ENCODE assay signal across 12 cellular contexts in the genomic region with DNA sequence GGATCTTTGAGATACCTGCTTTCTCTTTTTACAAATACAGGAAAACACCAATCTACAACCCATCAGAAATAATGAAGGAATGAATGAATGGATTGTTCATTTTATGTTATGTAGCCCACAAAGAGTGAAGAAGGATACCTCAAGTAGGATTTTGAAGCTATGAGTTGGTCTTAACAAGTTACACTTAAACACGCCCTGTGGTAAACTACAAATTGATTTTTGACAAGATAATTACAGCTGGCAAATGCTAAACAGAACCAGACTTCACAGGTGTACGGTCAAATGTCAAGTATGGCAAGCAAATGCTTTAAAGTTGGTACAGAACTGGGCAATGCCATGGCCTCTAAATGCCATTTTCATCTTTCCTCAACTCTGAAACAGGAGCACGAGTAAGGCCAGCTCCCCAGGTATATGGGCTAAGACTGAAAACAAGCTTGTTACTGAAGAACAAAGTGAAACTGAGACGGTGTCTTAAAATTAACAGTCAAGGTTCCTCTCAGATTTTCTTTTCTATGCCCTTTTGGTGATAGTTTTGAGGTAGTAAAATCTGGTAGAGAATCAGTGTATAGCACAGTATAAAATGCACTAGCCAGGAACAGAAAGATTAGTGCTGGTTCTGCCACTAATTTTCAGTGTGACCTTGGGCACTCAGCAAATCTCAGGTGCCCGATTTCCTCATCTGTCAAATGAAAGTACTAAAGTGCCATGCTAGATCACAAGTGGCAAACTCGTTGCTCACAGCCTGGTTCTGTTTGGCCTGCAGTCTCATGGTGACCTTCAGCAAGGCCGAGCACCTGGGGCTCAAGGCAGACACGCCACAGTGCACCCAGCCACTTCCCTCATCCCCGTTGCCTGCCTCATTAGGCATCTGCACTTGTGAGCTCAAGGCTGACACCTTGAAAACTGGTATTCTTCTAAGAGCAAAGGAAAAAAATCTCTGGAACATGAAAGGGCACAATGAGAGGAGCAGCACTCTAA. TPM values are rescaled to one million over a fixed set of nuclear protein-coding genes. Genes with fewer than 3 reads are reported as not detected.
DNase-seq lines count a peak whose midpoint lies in the region; ATAC-seq and TF ChIP-seq lines count a peak whose summit lies in the region.
"Had no signal": no experiment of that assay in that cellular context is flagged by ENCODE, and none has a peak within 500 bp of the region (broad histone marks: within the 10 kb centered on the region; RNA-seq: fewer than 3 reads in every experiment).

No MANE protein-coding gene starts in this region.

- no peak for TF ChIP-seq CTCF in nephron progenitor cell (IDR thresholded peaks at IDR 0.05)
- no peak for TF ChIP-seq CTCF in HFFc6 (IDR thresholded peaks at IDR 0.05)

- peak overlapping the region; percentile 69 for H3K4me3 Mint-ChIP-seq in activated CD8-positive, alpha-beta memory T cell treated with anti-CD3 and anti-CD28 coated beads, Interleukin-2, amount 10 ng/mL, durations not matched to agents 7 days and 5 days
- H3K4me3 Mint-ChIP-seq in activated CD4-positive, alpha-beta memory T cell treated with anti-CD3 and anti-CD28 coated beads for 36 hours: peak overlapping the region; percentile 54
- H3K4me3 Mint-ChIP-seq in nephron progenitor cell: no peak overlapping the region
- no peak overlapping the region for H3K4me3 Mint-ChIP-seq in HFFc6
- H3K4me3 Mint-ChIP-seq: brain, WTC11 had no signal

- POLR2A ChIA-PET in activated CD4-positive, alpha-beta memory T cell treated with anti-CD3 and anti-CD28 coated beads for 36 hours (lab: Charles Lee): interaction anchor here (1.0 to 1.5 kb wide), 3 partner anchors 9 to 61 kb away, joined by 3 to 17 read pairs (median 4); a partner anchor contains a TSS

- ATAC-seq in activated CD8-positive, alpha-beta memory T cell treated with anti-CD3 and anti-CD28 coated beads, Interleukin-2, amount 10 ng/mL, durations not matched to agents 7 days and 5 days: peak; percentile 43
- ATAC-seq in HG02852 (IDR thresholded peaks at IDR 0.05; ENCODE audit: unreplicated experiment): peak; percentile 65
- ATAC-seq: WTC11 had no signal

- H3K27ac Mint-ChIP-seq in activated CD8-positive, alpha-beta memory T cell treated with anti-CD3 and anti-CD28 coated beads, Interleukin-2, amount 10 ng/mL, durations not matched to agents 7 days and 5 days: peak overlapping the region; percentile 87
- H3K27ac Mint-ChIP-seq in activated CD4-positive, alpha-beta memory T cell treated with anti-CD3 and anti-CD28 coated beads for 36 hours: peak overlapping the region; percentile 83
- no peak overlapping the region for H3K27ac Mint-ChIP-seq in nephron progenitor cell
- no peak overlapping the region for H3K27ac Mint-ChIP-seq in HFFc6
- H3K27ac Mint-ChIP-seq: brain, WTC11 had no signal

- CTCF ChIA-PET in activated CD8-positive, alpha-beta memory T cell treated with anti-CD3 and anti-CD28 coated beads, Interleukin-2, amount 10 ng/mL, durations not matched to agents 7 days and 5 days (lab: Charles Lee): interaction anchor here (0.9 to 2.0 kb wide), 3 partner anchors 9 to 19 kb away, joined by 5 to 16 read pairs (median 6); a partner anchor contains a TSS
- CTCF ChIA-PET in activated CD4-positive, alpha-beta memory T cell treated with anti-CD3 and anti-CD28 coated beads for 36 hours (lab: Charles Lee): interaction anchor here (0.7 to 1.4 kb wide), 2 partner anchors 19 to 46 kb away, joined by 3 to 4 read pairs; no protein-coding TSS in a partner anchor

- peaks cover 44% of the 10 kb centered on the region for H3K4me1 Mint-ChIP-seq in activated CD8-positive, alpha-beta memory T cell treated with anti-CD3 and anti-CD28 coated beads, Interleukin-2, amount 10 ng/mL, durations not matched to agents 7 days and 5 days
- H3K4me1 Mint-ChIP-seq in activated CD4-positive, alpha-beta memory T cell treated with anti-CD3 and anti-CD28 coated beads for 36 hours (ENCODE audit: low read depth): peaks cover 49% of the 10 kb centered on the region
- peaks cover 20% of the 10 kb centered on the region for H3K4me1 Mint-ChIP-seq in nephron progenitor cell
- peaks cover 42% of the 10 kb centered on the region for H3K4me1 Mint-ChIP-seq in HFFc6 (ENCODE audit: low read depth)
- H3K4me1 Mint-ChIP-seq: brain had no signal

- no peak for DNase-seq in activated CD8-positive, alpha-beta memory T cell treated with anti-CD3 and anti-CD28 coated beads, Interleukin-2, amount 10 ng/mL, durations not matched to agents 7 days and 5 days
- no peak for DNase-seq in activated CD8-positive, alpha-beta memory T cell treated with anti-CD3 and anti-CD28 coated beads for 24 hours
- no peak for DNase-seq in activated CD4-positive, alpha-beta memory T cell treated with anti-CD3 and anti-CD28 coated beads for 36 hours
- DNase-seq in nephron progenitor cell (peak; percentile 10), AML-193 (lab: John Stamatoyannopoulos, UW) (no peak), HFFc6 (no peak), nucleus accumbens (lab: John Stamatoyannopoulos, UW) (no peak)
- DNase-seq: midbrain, NCI-H774 had no signal

- intact Hi-C loops in activated CD4-positive, alpha-beta memory T cell treated with anti-CD3 and anti-CD28 coated beads for 36 hours (cut with micrococcal nuclease): loop anchor here (5.0 kb wide), 3 partner anchors 37 to 333 kb away; a partner anchor contains a TSS

- no peaks in the 10 kb centered on the region for H3K9me3 Mint-ChIP-seq in activated CD8-positive, alpha-beta memory T cell treated with anti-CD3 and anti-CD28 coated beads, Interleukin-2, amount 10 ng/mL, durations not matched to agents 7 days and 5 days (ENCODE audit: low read depth)
- H3K9me3 Mint-ChIP-seq in activated CD4-positive, alpha-beta memory T cell treated with anti-CD3 and anti-CD28 coated beads for 36 hours: no peaks in the 10 kb centered on the region
- H3K9me3 Mint-ChIP-seq in nephron progenitor cell (no peaks in the 10 kb centered on the region), HFFc6 (no peaks in the 10 kb centered on the region)
- H3K9me3 Mint-ChIP-seq: brain, WTC11 had no signal

- peaks cover 53% of the 10 kb centered on the region for H3K36me3 Mint-ChIP-seq in activated CD8-positive, alpha-beta memory T cell treated with anti-CD3 and anti-CD28 coated beads, Interleukin-2, amount 10 ng/mL, durations not matched to agents 7 days and 5 days
- H3K36me3 Mint-ChIP-seq in activated CD4-positive, alpha-beta memory T cell treated with anti-CD3 and anti-CD28 coated beads for 36 hours: peaks cover 62% of the 10 kb centered on the region
- peaks cover 66% of the 10 kb centered on the region for H3K36me3 Mint-ChIP-seq in nephron progenitor cell (ENCODE audit: low read depth)
- H3K36me3 Mint-ChIP-seq in HFFc6 (ENCODE audit: low read depth): peaks cover 43% of the 10 kb centered on the region

- H3K27me3 Mint-ChIP-seq in activated CD8-positive, alpha-beta memory T cell treated with anti-CD3 and anti-CD28 coated beads, Interleukin-2, amount 10 ng/mL, durations not matched to agents 7 days and 5 days: no peaks in the 10 kb centered on the region
- no peaks in the 10 kb centered on the region for H3K27me3 Mint-ChIP-seq in activated CD4-positive, alpha-beta memory T cell treated with anti-CD3 and anti-CD28 coated beads for 36 hours
- H3K27me3 Mint-ChIP-seq in nephron progenitor cell (ENCODE audit: low read depth, poor library complexity) (no peaks in the 10 kb centered on the region), HFFc6 (ENCODE audit: insufficient read depth) (no peaks in the 10 kb centered on the region; the same call in 1 of the 2 replicates)
- H3K27me3 Mint-ChIP-seq: brain had no signal

RNA-seq across cellular contexts. Expression of a gene that starts 9.5 kb away (rescaled TPM):
- 10 to 100 TPM; 63.8 to 73.5 TPM for total RNA-seq in activated CD8-positive, alpha-beta memory T cell treated with anti-CD3 and anti-CD28 coated beads, Interleukin-2, amount 10 ng/mL, durations not matched to agents 7 days and 5 days
- total RNA-seq in activated CD4-positive, alpha-beta memory T cell treated with anti-CD3 and anti-CD28 coated beads for 36 hours: 10 to 100 TPM; 81.6 to 87.0 TPM
- 10 to 100 TPM; 61.2 to 75.4 (median 69.2) TPM for total RNA-seq in HFFc6 (2021; fragmentation: NEBNext Ultra II Directional; extraction: Animal tissue kit (Norgen Biotek cat#: 25700))

RNA-seq across cellular contexts. Expression of a gene that starts 39.2 kb away (rescaled TPM):
- 10 to 100 TPM; 19.4 to 19.7 TPM for total RNA-seq in activated CD8-positive, alpha-beta memory T cell treated with anti-CD3 and anti-CD28 coated beads, Interleukin-2, amount 10 ng/mL, durations not matched to agents 7 days and 5 days
- 10 to 100 TPM; 16.1 to 17.2 TPM for total RNA-seq in activated CD4-positive, alpha-beta memory T cell treated with anti-CD3 and anti-CD28 coated beads for 36 hours
- total RNA-seq in HFFc6 (2021; fragmentation: NEBNext Ultra II Directional; extraction: Animal tissue kit (Norgen Biotek cat#: 25700)): 10 to 100 TPM in 4 of 6 experiments, 1 to 10 TPM in 2; 8.2 to 11.6 (median 11.0) TPM

Comparison
In these comparisons a context has a peak if more than half of its experiments do, and no peak if none do; other contexts are left out.
1. H3K27ac Mint-ChIP-seq: peak in activated CD8-positive, alpha-beta memory T cell treated with anti-CD3 and anti-CD28 coated beads, Interleukin-2, amount 10 ng/mL, durations not matched to agents 7 days and 5 days (single experiment) and activated CD4-positive, alpha-beta memory T cell treated with anti-CD3 and anti-CD28 coated beads for 36 hours (single experiment); none in nephron progenitor cell (single experiment) and HFFc6 (single experiment).
2. H3K4me3 Mint-ChIP-seq: peak in activated CD8-positive, alpha-beta memory T cell treated with anti-CD3 and anti-CD28 coated beads, Interleukin-2, amount 10 ng/mL, durations not matched to agents 7 days and 5 days (single experiment) and activated CD4-positive, alpha-beta memory T cell treated with anti-CD3 and anti-CD28 coated beads for 36 hours (single experiment); none in nephron progenitor cell (single experiment) and HFFc6 (single experiment).